11 cellular contexts compared by ENCODE assay signal in genomic region chr16:280552-280951, GRCh38. TPM values are rescaled to one million over a fixed set of nuclear protein-coding genes. Genes with fewer than 3 reads are reported as not detected.
DNase-seq lines count a peak whose midpoint lies in the region; TF ChIP-seq lines count a peak whose summit lies in the region.
"Had no signal": no experiment of that assay in that cellular context is flagged by ENCODE, and none has a peak within 500 bp of the region (broad histone marks: within the 10 kb centered on the region; RNA-seq: fewer than 3 reads in every experiment).

ARHGDIG (plus strand) TSS chr16:280591; CDS start chr16:280681, 90 bp downstream.

- CTCF ChIA-PET in AG04449 (lab: Yijun Ruan, JAX), result no interaction called here

- no peaks in the 10 kb centered on the region for H3K9me3 ChIP-seq in ectodermal cell (ENCODE audit: control insufficient read depth, low read length)

- no peaks in the 10 kb centered on the region for H3K36me3 Mint-ChIP-seq in nephron (ENCODE audit: low read depth)

- POLR2A ChIA-PET in AG04449 (lab: Yijun Ruan, JAX), result no interaction called here

- H3K27ac Mint-ChIP-seq in nephron, result no peak within 1 kb of the TSS

- no peak within 1 kb of the TSS for H3K27ac ChIP-seq in ectodermal cell (ENCODE audit: insufficient read depth, low read depth, low read length, poor library complexity, severe bottlenecking)

- WGBS in ectodermal cell, 2 experiments, result 1% methylated on average over 54 of the region's 54 CpGs

- peaks cover 49% of the 10 kb centered on the region for H3K27me3 Mint-ChIP-seq in nephron (ENCODE audit: low read depth)

- DNase-seq in AG04449 (ENCODE audit: low read depth, low spot score), result no peak
- no peak for DNase-seq in HT-29 (ENCODE audit: low spot score)
- DNase-seq in glomerular visceral epithelial cell (ENCODE audit: extremely low spot score), result no peak
- no peak for DNase-seq in midbrain (lab: John Stamatoyannopoulos, UW)
- no peak for DNase-seq in stimulated activated CD4-positive, alpha-beta T cell treated with anti-CD3 and anti-CD28 coated beads, Interleukin-2, amount 100 ng/mL, for 48 hours
- DNase-seq in Kasumi-1 (lab: John Stamatoyannopoulos, UW), result no peak
- DNase-seq: DND-41; hippocampal formation; stimulated activated CD4-positive, alpha-beta T cell treated with anti-CD3 and anti-CD28 coated beads, Interleukin-15, amount 100 ng/mL, for 24 hours had no signal

- H3K9me3 Mint-ChIP-seq in nephron, result no peaks in the 10 kb centered on the region

- H3K36me3 ChIP-seq in ectodermal cell (ENCODE audit: control insufficient read depth, insufficient read depth, low read length), result no peaks in the 10 kb centered on the region

- peak within 1 kb of the TSS in 2 of 3 experiments; percentile 56 to 60 for H3K4me3 Mint-ChIP-seq in nephron

- H3K4me1 ChIP-seq in ectodermal cell (ENCODE audit: control insufficient read depth, insufficient read depth, low read length), result peaks cover 7% of the 10 kb centered on the region

- no peaks in the 10 kb centered on the region for H3K4me1 Mint-ChIP-seq in nephron

- H3K4me3 ChIP-seq in AG04449 (ENCODE audit: low read depth, low read length) (peak within 1 kb of the TSS; percentile 8; the same call in 1 of the 2 replicates), ectodermal cell (ENCODE audit: insufficient read depth, low read depth, low read length) (peak within 1 kb of the TSS; percentile 45)

- peaks cover 54% of the 10 kb centered on the region for H3K27me3 ChIP-seq in ectodermal cell (ENCODE audit: control insufficient read depth, insufficient read depth, low read length, poor library complexity, severe bottlenecking)

- TF ChIP-seq CTCF in AG04449 (IDR thresholded peaks at IDR 0.05; ENCODE audit: insufficient read depth, low read length, missing control alignments) (no peak), nephron (IDR thresholded peaks at IDR 0.05; ENCODE audit: unreplicated experiment in 3 of 3) (no peak)

RNA-seq across cellular contexts. Expression of gene ARHGDIG, which starts in this region (rescaled TPM):
- 33.1 and 52.0 TPM in 2 replicates for total RNA-seq in HT-29 (2014; rRNA removed; shearing (Covaris generic))
- 0.72 TPM for polyA plus RNA-seq in ectodermal cell (2013, experiment 1 of 4)
- polyA plus RNA-seq in ectodermal cell (2013, experiment 2 of 4), result 0.98 TPM
- 0.53 TPM for polyA plus RNA-seq in ectodermal cell (2013, experiment 3 of 4)
- 0.89 TPM for polyA plus RNA-seq in ectodermal cell (2013, experiment 4 of 4)
